ENCODE assay signal across 8 cellular contexts in the genomic region with DNA sequence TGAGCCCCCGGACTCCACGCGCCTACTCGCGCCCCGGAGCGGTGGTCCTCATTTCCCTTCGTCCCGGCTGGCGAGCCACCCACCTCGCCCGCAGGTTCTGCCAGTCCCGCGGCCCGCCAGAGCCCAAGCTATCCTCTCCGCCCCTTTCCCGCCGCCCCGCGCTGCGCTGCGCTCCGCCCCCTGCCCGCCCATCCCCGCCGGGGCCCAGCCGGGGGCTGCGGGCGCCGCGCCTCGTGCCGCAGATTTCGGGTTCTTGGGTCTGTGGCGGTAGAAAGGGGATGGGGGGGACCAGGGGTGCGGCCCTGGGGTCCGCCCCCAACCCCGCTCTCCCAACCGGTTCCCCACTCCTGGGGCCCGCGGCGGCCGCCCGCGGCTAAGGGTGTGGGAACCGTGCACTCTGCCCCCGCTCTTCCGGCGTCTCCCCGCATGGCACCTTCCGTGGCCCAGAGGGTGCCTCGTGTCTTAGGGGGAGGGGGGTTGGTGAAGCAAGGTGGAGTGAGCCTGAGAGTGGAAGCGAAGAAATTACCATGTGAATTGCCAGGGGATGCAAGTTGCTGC.
A peak's percentile ranks its signal among the peaks of the same experiment; 100 is the strongest.
DNase-seq lines count a peak whose midpoint lies in the region; ATAC-seq and TF ChIP-seq lines count a peak whose summit lies in the region.

No MANE protein-coding gene starts in this region.

- no peaks in the 10 kb centered on the region for H3K27me3 ChIP-seq in PC-9 (ENCODE audit: insufficient read depth, low read depth)

- peak overlapping the region; percentile 92 for H3K27ac ChIP-seq in PC-9

- DNase-seq in H4 (ENCODE audit: low spot score): peak; percentile 20
- DNase-seq in PC-9: peak; percentile 61 to 64
- peak; percentile 34 for DNase-seq in activated effector memory CD4-positive, alpha-beta T cell treated with Interleukin-2 at 50 U/mL for 16 hours
- peak; percentile 26 for DNase-seq in left ventricle myocardium superior
- DNase-seq in retinal pigment epithelial cell (ENCODE audit: low read depth): no peak
- no peak for DNase-seq in posterior vena cava (ENCODE audit: low spot score)

- no peaks in the 10 kb centered on the region for H3K9me2 ChIP-seq in PC-9 (ENCODE audit: insufficient read depth)

- H4K20me1 ChIP-seq in PC-9 (ENCODE audit: insufficient read depth): no peaks in the 10 kb centered on the region

- H3K79me2 ChIP-seq in PC-9 (ENCODE audit: low read depth): peaks cover 40% of the 10 kb centered on the region

- peak overlapping the region; percentile 72 for H3K4me2 ChIP-seq in PC-9

- peak overlapping the region; percentile 69 for H3K4me3 ChIP-seq in PC-9
- peak overlapping the region; percentile 86 for H3K4me3 ChIP-seq in retinal pigment epithelial cell (ENCODE audit: low read length)

- no peak overlapping the region for H2AFZ ChIP-seq in PC-9

- CTCF ChIA-PET in PC-9 (lab: Charles Lee): no interaction called here

- intact Hi-C loops in PC-9 (cut with micrococcal nuclease; ENCODE audit: unreplicated experiment): loop anchor here (1.0 to 2.0 kb wide), 3 partner anchors 357 to 474 kb away; no protein-coding TSS in a partner anchor
- intact Hi-C loops in left ventricle myocardium superior (cut with micrococcal nuclease): no loop called here
- intact Hi-C loops in posterior vena cava (cut with DNase I): no loop called here

- peaks cover 4% of the 10 kb centered on the region for H3F3A ChIP-seq in PC-9 (ENCODE audit: insufficient read depth, low read depth)

- H3K36me3 ChIP-seq in PC-9 (ENCODE audit: low read depth): 0 out of 2 replicates have a peak, but pooled peaks cover 6% of the 10 kb centered on the region

- H3K9me3 ChIP-seq in PC-9 (ENCODE audit: insufficient read depth, low read depth): no peaks in the 10 kb centered on the region

- ATAC-seq in left ventricle myocardium superior: peak; percentile 78
- no peak for ATAC-seq in HG03354 (IDR thresholded peaks at IDR 0.05; ENCODE audit: poor library complexity, severe bottlenecking, unreplicated experiment)
- no peak for ATAC-seq in GM18907 (IDR thresholded peaks at IDR 0.05; ENCODE audit: unreplicated experiment)

- POLR2A ChIA-PET in PC-9 (lab: Charles Lee; ENCODE audit: unreplicated experiment): interaction anchor here (0.6 to 0.7 kb wide), 2 partner anchors 411 to 530 kb away, joined by 4 read pairs; no protein-coding TSS in a partner anchor

- BruUV-seq in PC-9 (replicated peaks; lab: Mats Ljungman, UMichigan): no TSS peak

- TF ChIP-seq CTCF in PC-9 (conservative IDR thresholded peaks at IDR 0.05): no peak
- TF ChIP-seq CTCF in retinal pigment epithelial cell (conservative IDR thresholded peaks at IDR 0.05; ENCODE audit: low read depth, low read length): no peak

- H3K4me1 ChIP-seq in PC-9 (replicated peaks; ENCODE audit: insufficient read depth): peaks cover 29% of the 10 kb centered on the region; the same call in 1 of the 2 replicates

Comparison
In these comparisons a context has a peak if more than half of its experiments do, and no peak if none do; other contexts are left out.
1. DNase-seq: peak in H4 (single experiment), PC-9 (2 of 2), activated effector memory CD4-positive, alpha-beta T cell treated with Interleukin-2 at 50 U/mL for 16 hours (single experiment) and left ventricle myocardium superior (single experiment); none in retinal pigment epithelial cell (single experiment) and posterior vena cava (single experiment).